In the genomic region with DNA sequence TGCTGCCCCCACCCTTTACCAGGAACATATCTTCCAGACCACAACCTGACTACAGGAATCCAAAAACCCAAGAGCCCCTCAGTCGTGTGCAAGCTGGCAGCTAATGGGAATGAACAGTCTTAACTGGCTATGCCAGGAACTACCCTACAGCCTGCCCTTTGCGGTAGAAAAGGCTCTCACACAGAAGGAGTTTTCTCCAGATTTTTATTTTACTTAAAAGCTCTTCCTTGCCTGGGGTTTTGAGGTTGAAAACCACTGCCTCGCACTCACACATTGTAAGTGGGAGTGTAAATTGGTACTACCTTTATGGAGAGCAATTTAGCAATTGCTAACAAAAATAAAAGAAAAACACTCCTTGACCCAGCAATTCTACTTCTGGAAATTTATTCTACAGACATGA, we compare ENCODE assay signal across 21 cellular contexts. TPM values are rescaled to one million over a fixed set of nuclear protein-coding genes. Genes with fewer than 3 reads are reported as not detected.
A peak's percentile ranks its signal among the peaks of the same experiment; 100 is the strongest.
DNase-seq lines count a peak whose midpoint lies in the region; ATAC-seq and TF ChIP-seq lines count a peak whose summit lies in the region.
"Had no signal": no experiment of that assay in that cellular context is flagged by ENCODE, and none has a peak within 500 bp of the region (broad histone marks: within the 10 kb centered on the region; RNA-seq: fewer than 3 reads in every experiment).

No MANE protein-coding gene starts in this region.

- no peaks in the 10 kb centered on the region for H3K27me3 Mint-ChIP-seq in activated naive CD4-positive, alpha-beta T cell treated with anti-CD3 and anti-CD28 coated beads, Interleukin-2, amount 10 ng/mL, durations not matched to agents 7 days and 5 days
- no peaks in the 10 kb centered on the region for H3K27me3 Mint-ChIP-seq in activated naive CD8-positive, alpha-beta T cell
- H3K27me3 Mint-ChIP-seq in stimulated activated memory B cell treated with anti-CD40 and anti-IgM and Interleukin-4, amounts not matched to agents 10 μg/mL and 1 μg/mL and 100 μg/mL, for 72 hours = no peaks in the 10 kb centered on the region
- H3K27me3 Mint-ChIP-seq: stimulated activated naive B cell treated with anti-CD40 and anti-IgM and Interleukin-4, amounts not matched to agents 10 μg/mL and 1 μg/mL and 100 μg/mL, for 72 hours had no signal

- intact Hi-C loops in spleen (cut with DNase I; ENCODE audit: low total_unique reads) = no loop called here

- peaks cover 17% of the 10 kb centered on the region for H3K36me3 Mint-ChIP-seq in activated naive CD4-positive, alpha-beta T cell treated with anti-CD3 and anti-CD28 coated beads, Interleukin-2, amount 10 ng/mL, durations not matched to agents 7 days and 5 days
- no peaks in the 10 kb centered on the region for H3K36me3 Mint-ChIP-seq in activated naive CD8-positive, alpha-beta T cell
- no peaks in the 10 kb centered on the region for H3K36me3 Mint-ChIP-seq in stimulated activated memory B cell treated with anti-CD40 and anti-IgM and Interleukin-4, amounts not matched to agents 10 μg/mL and 1 μg/mL and 100 μg/mL, for 72 hours
- H3K36me3 Mint-ChIP-seq: stimulated activated naive B cell treated with anti-CD40 and anti-IgM and Interleukin-4, amounts not matched to agents 10 μg/mL and 1 μg/mL and 100 μg/mL, for 72 hours had no signal

- peak; percentile 38 for DNase-seq in activated naive CD4-positive, alpha-beta T cell treated with anti-CD3 and anti-CD28 coated beads, Interleukin-2, amount 10 ng/mL, durations not matched to agents 7 days and 5 days
- DNase-seq in activated naive CD4-positive, alpha-beta T cell treated with Interleukin-2 at 50 U/mL for 16 hours = no peak
- peak; percentile 65 for DNase-seq in Jurkat, Clone E6-1 (ENCODE audit: low read depth, low spot score)
- no peak for DNase-seq in activated CD8-positive, alpha-beta memory T cell treated with anti-CD3 and anti-CD28 coated beads, Interleukin-2, amount 50 U/mL, for 48 hours
- DNase-seq in NCI-H1105 treated with DMSO at 0.1 percent for 48 hours (lab: John Stamatoyannopoulos, UW) (no peak), spleen (no peak)
- DNase-seq: amniotic stem cell; colonic mucosa; foreskin melanocyte; HCEC 1CT; NCI-H1105; NCI-H2029 treated with DMSO at 0.1 percent for 48 hours; NCI-H2227 treated with DMSO at 0.1 percent for 48 hours; stimulated activated CD4-positive, alpha-beta T cell treated with anti-CD3 and anti-CD28 coated beads, Interleukin-4, amount 100 ng/mL, for 1 hour; stimulated activated naive B cell treated with anti-CD40 and anti-IgM and Interleukin-4, amounts not matched to agents 10 μg/mL and 1 μg/mL and 100 μg/mL, for 72 hours; thyroid gland had no signal

- CTCF ChIA-PET in activated naive CD4-positive, alpha-beta T cell treated with anti-CD3 and anti-CD28 coated beads, Interleukin-2, amount 10 ng/mL, durations not matched to agents 7 days and 5 days (lab: Charles Lee) = interaction anchor here (1.1 to 2.4 kb wide), 3 partner anchors 27 to 79 kb away, joined by 3 to 8 read pairs (median 6); no protein-coding TSS in a partner anchor

- no peak overlapping the region for H3K27ac ChIP-seq in spleen
- H3K27ac ChIP-seq: colonic mucosa, esophagus muscularis mucosa, RWPE1, thyroid gland had no signal

- peak overlapping the region; percentile 100 for H3K27ac Mint-ChIP-seq in activated naive CD4-positive, alpha-beta T cell treated with anti-CD3 and anti-CD28 coated beads, Interleukin-2, amount 10 ng/mL, durations not matched to agents 7 days and 5 days
- peak overlapping the region; percentile 79 for H3K27ac Mint-ChIP-seq in activated naive CD8-positive, alpha-beta T cell
- H3K27ac Mint-ChIP-seq in stimulated activated memory B cell treated with anti-CD40 and anti-IgM and Interleukin-4, amounts not matched to agents 10 μg/mL and 1 μg/mL and 100 μg/mL, for 72 hours = peak overlapping the region; percentile 81

- no peaks in the 10 kb centered on the region for H3K27me3 ChIP-seq in spleen (replicated peaks in 1 of 7)
- H3K27me3 ChIP-seq: colonic mucosa, esophagus muscularis mucosa, thyroid gland had no signal

- H3K36me3 ChIP-seq in spleen = no peaks in the 10 kb centered on the region
- H3K36me3 ChIP-seq: colonic mucosa, esophagus muscularis mucosa, thyroid gland had no signal

- ATAC-seq in stimulated activated memory B cell treated with anti-CD40 and anti-IgM and Interleukin-4, amounts not matched to agents 10 μg/mL and 1 μg/mL and 100 μg/mL, for 72 hours = no peak
- ATAC-seq: HepG2; stimulated activated naive B cell treated with anti-CD40 and anti-IgM and Interleukin-4, amounts not matched to agents 10 μg/mL and 1 μg/mL and 100 μg/mL, for 72 hours had no signal

- no peak for TF ChIP-seq POLR2A in spleen (IDR thresholded peaks at IDR 0.05)

- H3K9me3 Mint-ChIP-seq in activated naive CD4-positive, alpha-beta T cell treated with anti-CD3 and anti-CD28 coated beads, Interleukin-2, amount 10 ng/mL, durations not matched to agents 7 days and 5 days = no peaks in the 10 kb centered on the region
- no peaks in the 10 kb centered on the region for H3K9me3 Mint-ChIP-seq in activated naive CD8-positive, alpha-beta T cell (ENCODE audit: low read depth)
- no peaks in the 10 kb centered on the region for H3K9me3 Mint-ChIP-seq in stimulated activated memory B cell treated with anti-CD40 and anti-IgM and Interleukin-4, amounts not matched to agents 10 μg/mL and 1 μg/mL and 100 μg/mL, for 72 hours
- H3K9me3 Mint-ChIP-seq: stimulated activated naive B cell treated with anti-CD40 and anti-IgM and Interleukin-4, amounts not matched to agents 10 μg/mL and 1 μg/mL and 100 μg/mL, for 72 hours had no signal

- peaks cover 67% of the 10 kb centered on the region for H3K4me1 Mint-ChIP-seq in activated naive CD4-positive, alpha-beta T cell treated with anti-CD3 and anti-CD28 coated beads, Interleukin-2, amount 10 ng/mL, durations not matched to agents 7 days and 5 days
- H3K4me1 Mint-ChIP-seq in activated naive CD8-positive, alpha-beta T cell (ENCODE audit: low read depth) = peaks cover 57% of the 10 kb centered on the region
- peaks cover 57% of the 10 kb centered on the region for H3K4me1 Mint-ChIP-seq in stimulated activated memory B cell treated with anti-CD40 and anti-IgM and Interleukin-4, amounts not matched to agents 10 μg/mL and 1 μg/mL and 100 μg/mL, for 72 hours

- H3K4me1 ChIP-seq in spleen = peaks cover 0 to 39% (median 14%) of the 10 kb centered on the region in 6 donors

- TF ChIP-seq CTCF in spleen (IDR thresholded peaks at IDR 0.05 in 8 of 11, conservative IDR thresholded peaks at IDR 0.05 in 3 of 11) = no peak

- peak overlapping the region; percentile 34 for H3K4me3 Mint-ChIP-seq in activated naive CD4-positive, alpha-beta T cell treated with anti-CD3 and anti-CD28 coated beads, Interleukin-2, amount 10 ng/mL, durations not matched to agents 7 days and 5 days
- H3K4me3 Mint-ChIP-seq in activated naive CD8-positive, alpha-beta T cell = peak overlapping the region; percentile 36
- no peak overlapping the region for H3K4me3 Mint-ChIP-seq in stimulated activated memory B cell treated with anti-CD40 and anti-IgM and Interleukin-4, amounts not matched to agents 10 μg/mL and 1 μg/mL and 100 μg/mL, for 72 hours
- H3K4me3 Mint-ChIP-seq: stimulated activated naive B cell treated with anti-CD40 and anti-IgM and Interleukin-4, amounts not matched to agents 10 μg/mL and 1 μg/mL and 100 μg/mL, for 72 hours had no signal

- 72 to 85% (median 79%) methylated on average over 3 of the region's 3 CpGs for whole genome bisulfite sequencing in spleen, 5 donors

- no peaks in the 10 kb centered on the region for H3K9me3 ChIP-seq in spleen
- H3K9me3 ChIP-seq: colonic mucosa, esophagus muscularis mucosa, thyroid gland had no signal

- no peak overlapping the region for H3K4me3 ChIP-seq in Jurkat, Clone E6-1 (ENCODE audit: low read length)
- H3K4me3 ChIP-seq in spleen = no peak overlapping the region
- H3K4me3 ChIP-seq: colonic mucosa, esophagus muscularis mucosa, thyroid gland had no signal

RNA-seq across cellular contexts. Expression of a gene that starts 28.2 kb away (rescaled TPM):
- 17.1 TPM for polyA plus RNA-seq in Jurkat, Clone E6-1 (2012; ENCODE audit: insufficient read depth, insufficient read length)
- total RNA-seq in spleen = 10 to 100 TPM in 4 of 7 donors, 1 to 10 TPM in 3; 7.1 to 23.7 (median 13.9) TPM
- 1 to 10 TPM; 2.2 to 5.2 (median 2.3) TPM for polyA plus RNA-seq in spleen

Comparison
In these comparisons a context has a peak if more than half of its experiments do, and no peak if none do; other contexts are left out.
1. DNase-seq: peak in activated naive CD4-positive, alpha-beta T cell treated with anti-CD3 and anti-CD28 coated beads, Interleukin-2, amount 10 ng/mL, durations not matched to agents 7 days and 5 days (single experiment) and Jurkat, Clone E6-1 (single experiment); none in activated naive CD4-positive, alpha-beta T cell treated with Interleukin-2 at 50 U/mL for 16 hours (single experiment), activated CD8-positive, alpha-beta memory T cell treated with anti-CD3 and anti-CD28 coated beads, Interleukin-2, amount 50 U/mL, for 48 hours (single experiment), NCI-H1105 treated with DMSO at 0.1 percent for 48 hours (single experiment) and spleen (single experiment).
2. Peak in every context shown above with its lines, with median percentiles within 50 percentile points of each other: H3K27ac Mint-ChIP-seq.